ENCODE assay signal across 1 cellular context in the genomic region with DNA sequence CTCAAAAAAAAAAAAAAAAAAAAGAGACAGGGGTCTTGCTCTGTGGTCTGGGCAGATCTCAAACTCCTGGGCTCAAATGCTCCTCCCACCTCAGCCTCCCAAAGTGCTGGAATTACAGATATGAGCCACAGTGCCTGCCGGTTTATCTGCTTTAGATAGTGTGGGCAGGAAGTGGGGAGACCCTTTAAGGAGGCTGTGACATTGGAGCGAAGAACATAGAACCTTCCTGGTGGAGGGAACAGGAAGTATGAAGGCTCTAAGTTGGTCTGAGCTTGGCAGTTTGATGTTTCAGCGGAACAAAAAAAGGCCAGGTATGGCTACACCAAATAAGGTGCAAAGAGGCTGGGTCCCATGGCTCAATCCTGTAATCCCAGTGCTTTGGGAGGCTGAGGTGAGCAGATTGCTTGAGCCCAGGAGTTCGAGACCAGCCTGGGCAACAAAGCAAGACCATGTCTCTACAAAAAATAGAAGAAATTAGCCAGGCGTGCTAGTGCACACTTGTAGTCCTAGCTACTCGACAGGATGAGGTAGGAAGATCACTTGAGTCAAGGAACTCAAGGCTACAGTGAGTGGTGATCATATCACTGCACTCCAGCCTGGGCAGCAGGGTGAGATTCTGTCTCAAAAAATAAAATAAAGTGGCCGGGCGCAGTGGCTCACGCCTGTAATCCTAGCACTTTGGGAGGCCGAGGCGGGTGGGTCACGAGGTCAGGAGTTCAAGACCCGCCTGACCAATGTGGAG.
TF ChIP-seq lines count a peak whose summit lies in the region.

No MANE protein-coding gene starts in this region.

TF ChIP-seq in IMR-90, 13 proteins besides CTCF, POLR2A, EP300 and RAD21:
- TF ChIP-seq NFE2L2 (IDR thresholded peaks at IDR 0.05; ENCODE audit: low read depth, low read length) (no peak), MAFK (IDR thresholded peaks at IDR 0.05; ENCODE audit: low read depth, low read length) (no peak), RCOR1 (IDR thresholded peaks at IDR 0.05; ENCODE audit: insufficient replicate concordance, low read length) (no peak), RFX5 (IDR thresholded peaks at IDR 0.05; ENCODE audit: low read depth, low read length) (no peak), MAZ (IDR thresholded peaks at IDR 0.05; ENCODE audit: borderline replicate concordance, low read depth, low read length) (no peak), CHD1 (IDR thresholded peaks at IDR 0.05; ENCODE audit: low read depth, low read length) (no peak), SMC3 (IDR thresholded peaks at IDR 0.05; ENCODE audit: low read depth, low read length) (no peak)
